ENCODE assay signal across 13 cellular contexts in the genomic region with DNA sequence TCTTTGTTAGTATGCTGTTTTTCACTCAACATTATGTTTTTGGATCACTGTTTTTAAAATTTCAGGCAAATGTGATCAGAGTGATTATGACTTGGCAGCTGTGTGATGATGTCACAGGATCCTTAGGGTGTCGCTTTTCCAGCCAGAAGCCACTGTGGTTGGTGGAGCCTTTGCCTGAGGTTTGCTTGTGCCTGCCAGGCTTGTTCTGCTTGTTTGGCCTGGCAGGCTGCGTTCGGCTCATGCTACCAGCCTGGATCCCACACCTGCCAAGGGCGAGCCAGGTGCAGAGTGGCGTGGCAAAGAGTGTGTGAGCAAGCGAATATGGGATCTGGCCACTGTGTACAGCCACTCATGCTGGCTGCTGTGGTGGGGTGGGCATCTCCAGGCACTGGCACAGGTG. TPM values are rescaled to one million over a fixed set of nuclear protein-coding genes. Genes with fewer than 3 reads are reported as not detected.
DNase-seq lines count a peak whose midpoint lies in the region; ATAC-seq and TF ChIP-seq lines count a peak whose summit lies in the region.
"Had no signal": no experiment of that assay in that cellular context is flagged by ENCODE, and none has a peak within 500 bp of the region (broad histone marks: within the 10 kb centered on the region; RNA-seq: fewer than 3 reads in every experiment).

No MANE protein-coding gene starts in this region.

- H3K27ac ChIP-seq in 22Rv1: peak overlapping the region; percentile 54
- H3K27ac ChIP-seq: KMS-11, tibial nerve had no signal

- no peak for TF ChIP-seq CTCF in 22Rv1 (IDR thresholded peaks at IDR 0.05)
- TF ChIP-seq CTCF in GM10266 (IDR thresholded peaks at IDR 0.05; ENCODE audit: control insufficient read depth, insufficient read depth, low read depth, missing control alignments): no peak

- ATAC-seq in stimulated activated naive CD8-positive, alpha-beta T cell treated with anti-CD3 and anti-CD28 coated beads, Interleukin-15, Interleukin-2, amounts not matched to agents 100 U/mL and 50 U/mL, for 24 hours: no peak
- ATAC-seq: activated CD8-positive, alpha-beta T cell treated with anti-CD3 and anti-CD28 coated beads for 36 hours; naive thymus-derived CD4-positive, alpha-beta T cell had no signal

- peak; percentile 72 for DNase-seq in NCI-H1105 (lab: John Stamatoyannopoulos, UW)
- DNase-seq in astrocyte of the hippocampus (ENCODE audit: low read depth, low spot score): peak; percentile 13
- DNase-seq in myocyte (ENCODE audit: low read depth): peak; percentile 94
- no peak for DNase-seq in stimulated activated naive CD8-positive, alpha-beta T cell treated with anti-CD3 and anti-CD28 coated beads, Interleukin-15, Interleukin-2, amounts not matched to agents 100 U/mL and 50 U/mL, for 24 hours
- no peak for DNase-seq in activated CD4-positive, alpha-beta T cell treated with anti-CD3 and anti-CD28 coated beads, Interleukin-2, amount 50 U/mL, for 4 hours
- no peak for DNase-seq in kidney tubule cell (ENCODE audit: low spot score)
- DNase-seq in GM10266 (ENCODE audit: extremely low spot score): no peak
- DNase-seq: activated CD8-positive, alpha-beta T cell treated with anti-CD3 and anti-CD28 coated beads for 36 hours; activated naive CD4-positive, alpha-beta T cell treated with anti-CD3 and anti-CD28 coated beads for 36 hours; naive thymus-derived CD4-positive, alpha-beta T cell had no signal

RNA-seq across cellular contexts. Expression of gene ADK, which starts 55.7 kb away (rescaled TPM):
- total RNA-seq in myocyte: 65.4 and 68.1 TPM in 2 replicates
- polyA plus RNA-seq in myocyte (2012): 29.7 TPM

RNA-seq across cellular contexts. Expression of gene AP3M1, which starts 56.1 kb away (rescaled TPM):
- total RNA-seq in myocyte: 39.1 and 40.6 TPM in 2 replicates
- polyA plus RNA-seq in myocyte (2012): 24.0 TPM

Comparison
In these comparisons a context has a peak if more than half of its experiments do, and no peak if none do; other contexts are left out.
1. DNase-seq: peak in NCI-H1105 (single experiment), astrocyte of the hippocampus (single experiment) and myocyte (single experiment); none in stimulated activated naive CD8-positive, alpha-beta T cell treated with anti-CD3 and anti-CD28 coated beads, Interleukin-15, Interleukin-2, amounts not matched to agents 100 U/mL and 50 U/mL, for 24 hours (single experiment), activated CD4-positive, alpha-beta T cell treated with anti-CD3 and anti-CD28 coated beads, Interleukin-2, amount 50 U/mL, for 4 hours (0 of 2), kidney tubule cell (single experiment) and GM10266 (single experiment).